24 cellular contexts compared by ENCODE assay signal in genomic region chr17:45631941-45632340, GRCh38.
"Had no signal": no experiment of that assay in that cellular context is flagged by ENCODE, and none has a peak within 500 bp of the region (broad histone marks: within the 10 kb centered on the region; RNA-seq: fewer than 3 reads in every experiment).

No MANE protein-coding gene starts in this region.

- H3K27ac ChIP-seq: colonic mucosa, coronary artery, dorsolateral prefrontal cortex, epithelial cell of prostate, esophagus muscularis mucosa, esophagus squamous epithelium, foreskin keratinocyte, gastrocnemius medialis, gastroesophageal sphincter, heart left ventricle, heart right ventricle had no signal

- ATAC-seq: effector memory CD8-positive, alpha-beta T cell; esophagus mucosa; foreskin keratinocyte; gastrocnemius medialis; gastroesophageal sphincter; heart left ventricle; heart right ventricle had no signal

- H3K4me3 ChIP-seq: colonic mucosa, coronary artery, dorsolateral prefrontal cortex, esophagus muscularis mucosa, esophagus squamous epithelium, gastrocnemius medialis, gastroesophageal sphincter, heart left ventricle, heart right ventricle had no signal

- H3K4me1 ChIP-seq: colonic mucosa, esophagus muscularis mucosa, esophagus squamous epithelium, foreskin keratinocyte, gastrocnemius medialis, gastroesophageal sphincter, heart left ventricle, heart right ventricle had no signal

- H3K9me3 ChIP-seq: colonic mucosa, esophagus muscularis mucosa, esophagus squamous epithelium, gastrocnemius medialis, gastroesophageal sphincter, heart left ventricle, heart right ventricle had no signal

- DNase-seq: colonic mucosa; cortex of kidney; dermis blood vessel endothelial cell; dorsolateral prefrontal cortex; effector CD4-positive, alpha-beta T cell; effector CD8-positive, alpha-beta T cell; effector memory CD4-positive, alpha-beta T cell; effector memory CD8-positive, alpha-beta T cell; endodermal cell; erythroblast; esophagus squamous epithelium; foreskin fibroblast; foreskin keratinocyte; foreskin melanocyte; gastrocnemius medialis; glutamatergic neuron; head of caudate nucleus; heart left ventricle; heart right ventricle had no signal

- H3K27me3 ChIP-seq: colonic mucosa, dorsolateral prefrontal cortex, esophagus muscularis mucosa, esophagus squamous epithelium, foreskin keratinocyte, gastrocnemius medialis, gastroesophageal sphincter, heart left ventricle, heart right ventricle had no signal
